In genomic region chr22:28142361-28142801, GRCh38 we compare ENCODE assay signal across 9 cellular contexts.
A peak's percentile ranks its signal among the peaks of the same experiment; 100 is the strongest.
DNase-seq lines count a peak whose midpoint lies in the region; ATAC-seq and TF ChIP-seq lines count a peak whose summit lies in the region.
"Had no signal": no experiment of that assay in that cellular context is flagged by ENCODE, and none has a peak within 500 bp of the region (broad histone marks: within the 10 kb centered on the region; RNA-seq: fewer than 3 reads in every experiment).

No MANE protein-coding gene starts in this region.

- H3K36me3 ChIP-seq in stomach (no peaks in the 10 kb centered on the region), WERI-Rb-1 (no peaks in the 10 kb centered on the region)

- H3K4me3 ChIP-seq in astrocyte of the spinal cord (ENCODE audit: low read depth, low read length) (no peak overlapping the region), stomach (no peak overlapping the region), WERI-Rb-1 (ENCODE audit: low read depth, low read length) (no peak overlapping the region)

- CTCF ChIA-PET in HEK293T (lab: Yijun Ruan, JAX) = interaction anchor here (0.8 to 1.0 kb wide), 2 partner anchors 9 to 30 kb away, joined by 3 to 4 read pairs; no protein-coding TSS in a partner anchor
- CTCF ChIA-PET in activated CD4-positive, alpha-beta memory T cell treated with anti-CD3 and anti-CD28 coated beads for 36 hours (lab: Charles Lee) = no interaction called here

- ATAC-seq in left cardiac atrium = peak; percentile 60 to 85
- ATAC-seq: activated CD4-positive, alpha-beta T cell treated with anti-CD3 and anti-CD28 coated beads for 36 hours had no signal

- peaks cover 3 to 62% (median 29%) of the 10 kb centered on the region in 4 donors for H3K4me1 ChIP-seq in stomach

- WGBS in stomach, 5 donors = 58 to 89% (median 65%) methylated on average over 2 of the region's 2 CpGs

- no peak for TF ChIP-seq POLR2A in stomach (IDR thresholded peaks at IDR 0.05)

- H3K27me3 ChIP-seq in stomach = no peaks in the 10 kb centered on the region
- no peaks in the 10 kb centered on the region for H3K27me3 ChIP-seq in WERI-Rb-1 (ENCODE audit: insufficient read depth, low read depth, severe bottlenecking)

- H3K9me3 ChIP-seq in stomach (peaks cover 0 to 5% (median 1%) of the 10 kb centered on the region in 4 donors), WERI-Rb-1 (ENCODE audit: severe bottlenecking) (no peaks in the 10 kb centered on the region)

- TF ChIP-seq CTCF in astrocyte of the spinal cord (IDR thresholded peaks at IDR 0.05; ENCODE audit: low read depth, low read length) = no peak
- TF ChIP-seq CTCF in stomach (IDR thresholded peaks at IDR 0.05) = no peak
- TF ChIP-seq CTCF in WERI-Rb-1 (IDR thresholded peaks at IDR 0.05; ENCODE audit: low read depth, low read length) = no peak

- no peaks in the 10 kb centered on the region for H3K36me3 Mint-ChIP-seq in activated CD4-positive, alpha-beta memory T cell treated with anti-CD3 and anti-CD28 coated beads for 36 hours

- H3K4me1 Mint-ChIP-seq in activated CD4-positive, alpha-beta memory T cell treated with anti-CD3 and anti-CD28 coated beads for 36 hours (ENCODE audit: low read depth) = no peaks in the 10 kb centered on the region
- H3K4me1 Mint-ChIP-seq: activated CD4-positive, alpha-beta T cell treated with anti-CD3 and anti-CD28 coated beads for 36 hours had no signal

- H3K9me3 Mint-ChIP-seq in activated CD4-positive, alpha-beta memory T cell treated with anti-CD3 and anti-CD28 coated beads for 36 hours = no peaks in the 10 kb centered on the region

- POLR2A ChIA-PET in HEK293T (lab: Yijun Ruan, JAX) = no interaction called here
- POLR2A ChIA-PET in activated CD4-positive, alpha-beta memory T cell treated with anti-CD3 and anti-CD28 coated beads for 36 hours (lab: Charles Lee) = no interaction called here

- peaks cover 1% of the 10 kb centered on the region for H3K27me3 Mint-ChIP-seq in activated CD4-positive, alpha-beta memory T cell treated with anti-CD3 and anti-CD28 coated beads for 36 hours
- H3K27me3 Mint-ChIP-seq: activated CD4-positive, alpha-beta T cell treated with anti-CD3 and anti-CD28 coated beads for 36 hours had no signal

- H3K27ac Mint-ChIP-seq in activated CD4-positive, alpha-beta memory T cell treated with anti-CD3 and anti-CD28 coated beads for 36 hours = no peak overlapping the region
- H3K27ac Mint-ChIP-seq: activated CD4-positive, alpha-beta T cell treated with anti-CD3 and anti-CD28 coated beads for 36 hours had no signal

- H3K27ac ChIP-seq in stomach (peak overlapping the region in 3 of 5 donors; percentile 24 to 65 (median 58)), WERI-Rb-1 (no peak overlapping the region)

- no peak for TF ChIP-seq EP300 in stomach (IDR thresholded peaks at IDR 0.05)

- in situ Hi-C loops in astrocyte of the spinal cord (cut with HindIII; ENCODE audit: low sequenced_read_pairs) = no loop called here

- no peak overlapping the region for H3K4me3 Mint-ChIP-seq in activated CD4-positive, alpha-beta memory T cell treated with anti-CD3 and anti-CD28 coated beads for 36 hours
- H3K4me3 Mint-ChIP-seq: activated CD4-positive, alpha-beta T cell treated with anti-CD3 and anti-CD28 coated beads for 36 hours had no signal

- DNase-seq in HEK293T (ENCODE audit: extremely low spot score) = peak; percentile 46
- peak; percentile 87 for DNase-seq in astrocyte of the spinal cord (ENCODE audit: low read depth, low spot score)
- no peak for DNase-seq in left cardiac atrium
- DNase-seq in stomach = no peak
- DNase-seq in activated CD4-positive, CD25-positive, alpha-beta regulatory T cell (lab: John Stamatoyannopoulos, UW) = no peak
- no peak for DNase-seq in activated CD4-positive, alpha-beta memory T cell treated with anti-CD3 and anti-CD28 coated beads for 36 hours
- DNase-seq in WERI-Rb-1 = no peak
- DNase-seq in germinal center (ENCODE audit: low spot score) = no peak
- DNase-seq: activated CD4-positive, alpha-beta T cell treated with anti-CD3 and anti-CD28 coated beads for 36 hours had no signal

- intact Hi-C loops in left cardiac atrium (cut with DNase I) (no loop called here), stomach (cut with DNase I; ENCODE audit: low total_unique reads) (no loop called here)
- intact Hi-C loops in activated CD4-positive, alpha-beta memory T cell treated with anti-CD3 and anti-CD28 coated beads for 36 hours (cut with micrococcal nuclease) = no loop called here

TF ChIP-seq in HEK293T, 16 proteins besides CTCF, POLR2A, EP300 and RAD21:
- peak; percentile 61; the same call in 1 of the 2 replicates for TF ChIP-seq CTBP1 (IDR thresholded peaks at IDR 0.05; ENCODE audit: borderline replicate concordance)
- TF ChIP-seq BHLHE40 (IDR thresholded peaks at IDR 0.05; ENCODE audit: borderline replicate concordance) = no peak
- TF ChIP-seq PKNOX1 (IDR thresholded peaks at IDR 0.05) = peak; percentile 90
TF ChIP-seq in HEK293T: peak in this region for 2.

Comparison
In these comparisons a context has a peak if more than half of its experiments do, and no peak if none do; other contexts are left out.
1. DNase-seq: peak in HEK293T (single experiment) and astrocyte of the spinal cord (single experiment); none in left cardiac atrium (single experiment), stomach (single experiment), activated CD4-positive, CD25-positive, alpha-beta regulatory T cell (0 of 4), activated CD4-positive, alpha-beta memory T cell treated with anti-CD3 and anti-CD28 coated beads for 36 hours (single experiment), WERI-Rb-1 (single experiment) and germinal center (single experiment).